Comparison of ENCODE assay signal across 1 cellular context in the genomic region with DNA sequence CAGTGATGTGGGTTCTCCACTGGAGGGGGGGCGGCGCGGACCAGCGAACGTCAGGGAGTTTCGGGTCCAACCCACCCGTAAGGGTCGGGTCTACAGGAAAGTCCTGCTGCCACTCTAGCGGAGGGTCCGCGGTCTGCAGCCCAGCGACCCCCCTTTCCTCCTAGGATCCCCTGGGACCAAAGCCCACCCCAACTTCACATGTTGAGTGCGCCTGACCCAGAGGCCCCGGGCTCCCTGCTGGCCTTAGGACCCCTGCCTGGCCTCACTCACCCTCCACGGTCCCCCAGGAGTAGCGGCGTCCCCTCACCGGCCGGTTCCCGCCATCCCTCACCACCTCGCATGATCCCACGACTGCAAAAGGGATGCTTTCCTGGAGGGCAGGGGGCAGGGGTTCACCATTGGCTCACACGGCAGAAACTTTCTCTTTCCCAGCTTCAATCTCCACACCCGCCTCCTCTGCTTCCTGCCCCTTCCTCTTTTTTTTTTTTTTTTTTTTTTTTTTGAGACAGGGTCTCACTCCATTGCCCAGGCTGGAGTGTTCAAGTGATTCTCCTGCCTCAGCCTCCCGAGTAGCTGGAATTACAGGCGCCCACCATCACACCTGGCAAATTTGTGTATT.
TF ChIP-seq lines count a peak whose summit lies in the region.

No MANE protein-coding gene starts in this region.

TF ChIP-seq in GM12891, 5 proteins besides CTCF, POLR2A, EP300 and RAD21:
- TF ChIP-seq SPI1 (IDR thresholded peaks at IDR 0.05; ENCODE audit: low read depth, low read length) (no peak), PAX5 (IDR thresholded peaks at IDR 0.05; ENCODE audit: insufficient read depth, low read length, severe bottlenecking) (no peak), POU2F2 (IDR thresholded peaks at IDR 0.05; ENCODE audit: low read depth, low read length) (no peak), POLR2AphosphoS5 (IDR thresholded peaks at IDR 0.05; ENCODE audit: low read depth, low read length) (no peak)
TF ChIP-seq in GM12891: peak in this region for 0.
